23 cellular contexts compared by ENCODE assay signal in genomic region chr4:2212831-2213230, GRCh38.
"Had no signal": no experiment of that assay in that cellular context is flagged by ENCODE, and none has a peak within 500 bp of the region (broad histone marks: within the 10 kb centered on the region; RNA-seq: fewer than 3 reads in every experiment).

No MANE protein-coding gene starts in this region.

- H3K36me3 ChIP-seq: colonic mucosa, esophagus squamous epithelium had no signal

- DNase-seq: colonic mucosa; cortex of kidney; effector CD8-positive, alpha-beta T cell; effector memory CD8-positive, alpha-beta T cell; endodermal cell; erythroblast; esophagus squamous epithelium; foreskin fibroblast; foreskin melanocyte; gastrocnemius medialis; glutamatergic neuron; head of caudate nucleus; heart right ventricle; hippocampal formation; left cardiac atrium; left lung; left ventricle myocardium superior; mesenchymal stem cell; mucosa of descending colon; naive B cell had no signal

- ATAC-seq: effector memory CD8-positive, alpha-beta T cell; esophagus mucosa; gastrocnemius medialis; heart right ventricle; left cardiac atrium; left lung; left ventricle myocardium superior; mucosa of descending colon had no signal

- H3K27ac ChIP-seq: colonic mucosa, epithelial cell of prostate, esophagus squamous epithelium, gastrocnemius medialis, heart right ventricle, left lung had no signal

- H3K4me1 ChIP-seq: colonic mucosa, esophagus squamous epithelium, gastrocnemius medialis, heart right ventricle, left lung had no signal

- H3K9me3 ChIP-seq: colonic mucosa, esophagus squamous epithelium, gastrocnemius medialis, heart right ventricle, left lung, mucosa of descending colon had no signal

- H3K4me3 ChIP-seq: colonic mucosa, esophagus squamous epithelium, gastrocnemius medialis, heart right ventricle, left lung, lung, mucosa of descending colon had no signal

- H3K27me3 ChIP-seq: colonic mucosa, esophagus squamous epithelium, gastrocnemius medialis, heart right ventricle, left lung had no signal
